Comparison of ENCODE assay signal across 14 cellular contexts in the genomic region with DNA sequence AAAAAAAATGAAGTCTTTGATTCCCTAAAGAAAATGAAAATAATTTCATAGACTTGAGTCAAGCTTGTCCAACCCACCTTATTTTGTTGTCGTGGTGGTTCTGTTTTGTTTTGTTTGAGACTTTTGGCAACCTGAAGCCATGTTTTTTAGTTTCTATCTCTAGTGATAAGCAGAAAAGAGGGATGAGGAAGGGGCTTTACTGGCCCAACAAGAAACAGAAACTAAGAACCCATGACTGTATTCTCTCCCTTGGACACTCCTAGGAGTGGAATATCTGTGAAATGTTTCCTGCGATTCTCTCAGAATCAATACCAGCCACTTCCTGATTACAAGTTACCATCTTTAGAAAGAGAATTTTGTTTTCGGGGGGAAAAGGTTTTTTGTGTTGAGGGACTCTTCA.
A peak's percentile ranks its signal among the peaks of the same experiment; 100 is the strongest.
DNase-seq lines count a peak whose midpoint lies in the region; ATAC-seq and TF ChIP-seq lines count a peak whose summit lies in the region.
"Had no signal": no experiment of that assay in that cellular context is flagged by ENCODE, and none has a peak within 500 bp of the region (broad histone marks: within the 10 kb centered on the region; RNA-seq: fewer than 3 reads in every experiment).

No MANE protein-coding gene starts in this region.

- no peak for ATAC-seq in Panc1
- ATAC-seq in stimulated activated effector memory CD8-positive, alpha-beta T cell treated with anti-CD3 and anti-CD28 coated beads, Interleukin-12 subunit alpha, Interleukin-12 subunit beta, amount 100 ng/mL, for 72 hours = no peak

- DNase-seq in activated naive CD4-positive, alpha-beta T cell treated with anti-CD3 and anti-CD28 coated beads, Interleukin-2, amount 10 ng/mL, durations not matched to agents 7 days and 5 days = no peak
- no peak for DNase-seq in activated naive CD4-positive, alpha-beta T cell treated with Interleukin-2 at 50 U/mL for 16 hours
- DNase-seq in Panc1 (ENCODE audit: low read depth, low spot score) (no peak), chondrocyte (ENCODE audit: low spot score) (no peak), H7 (no peak), DMS 273 treated with DMSO at 0.1 percent for 48 hours (lab: John Stamatoyannopoulos, UW) (no peak), NOMO-1 treated with DMSO at 0.1 percent for 48 hours (lab: John Stamatoyannopoulos, UW; ENCODE audit: unreplicated experiment) (no peak)
- no peak for DNase-seq in stimulated activated effector memory CD8-positive, alpha-beta T cell treated with anti-CD3 and anti-CD28 coated beads, Interleukin-12 subunit alpha, Interleukin-12 subunit beta, amount 100 ng/mL, for 72 hours (ENCODE audit: low spot score in 2 of 2)
- DNase-seq: NCI-H446 treated with DMSO at 0.1 percent for 48 hours, WERI-Rb-1 had no signal

- H3K4me3 ChIP-seq in Panc1 (ENCODE audit: low read depth in 2 of 2, low read length in 2 of 2) (no peak overlapping the region), H7 (ENCODE audit: insufficient read depth, low read depth, low read length) (no peak overlapping the region)
- H3K4me3 ChIP-seq: suprapubic skin had no signal

- CTCF ChIA-PET in activated naive CD4-positive, alpha-beta T cell treated with anti-CD3 and anti-CD28 coated beads, Interleukin-2, amount 10 ng/mL, durations not matched to agents 7 days and 5 days (lab: Charles Lee) = no interaction called here
- CTCF ChIA-PET in Panc1 (lab: Charles Lee) = no interaction called here

- H3K27me3 ChIP-seq in Panc1 (ENCODE audit: control insufficient read depth, insufficient read depth, low read length) = no peaks in the 10 kb centered on the region
- H3K27me3 ChIP-seq in H7 (ENCODE audit: control insufficient read depth, insufficient read depth, low read length) = no peaks in the 10 kb centered on the region
- H3K27me3 ChIP-seq: suprapubic skin had no signal

- POLR2A ChIA-PET in Panc1 (lab: Charles Lee) = interaction anchor here (0.6 kb wide), 1 partner anchor 603 kb away, joined by 3 read pairs; no protein-coding TSS in a partner anchor

- H3K36me3 ChIP-seq in Panc1 (ENCODE audit: control insufficient read depth, insufficient read depth, low read length) = no peaks in the 10 kb centered on the region
- no peaks in the 10 kb centered on the region for H3K36me3 ChIP-seq in H7 (replicated peaks; ENCODE audit: control insufficient read depth, insufficient read depth, low read length)
- H3K36me3 ChIP-seq: suprapubic skin, WERI-Rb-1 had no signal

- H3K9me3 ChIP-seq in Panc1 (ENCODE audit: control insufficient read depth, insufficient read depth, low read depth, low read length) = no peaks in the 10 kb centered on the region
- H3K9me3 ChIP-seq: suprapubic skin had no signal

- H3K27me3 Mint-ChIP-seq in activated naive CD4-positive, alpha-beta T cell treated with anti-CD3 and anti-CD28 coated beads, Interleukin-2, amount 10 ng/mL, durations not matched to agents 7 days and 5 days = no peaks in the 10 kb centered on the region
- H3K27me3 Mint-ChIP-seq in chondrocyte (ENCODE audit: low read depth) = no peaks in the 10 kb centered on the region
- H3K27me3 Mint-ChIP-seq: B cell, progenitor cell of endocrine pancreas had no signal

- peaks cover 38% of the 10 kb centered on the region for H3K4me1 ChIP-seq in Panc1 (ENCODE audit: control insufficient read depth, insufficient read depth, low read length)

- peaks cover 48% of the 10 kb centered on the region for H3K36me3 Mint-ChIP-seq in activated naive CD4-positive, alpha-beta T cell treated with anti-CD3 and anti-CD28 coated beads, Interleukin-2, amount 10 ng/mL, durations not matched to agents 7 days and 5 days
- no peaks in the 10 kb centered on the region for H3K36me3 Mint-ChIP-seq in chondrocyte (ENCODE audit: low read depth)
- no peaks in the 10 kb centered on the region for H3K36me3 Mint-ChIP-seq in stimulated activated effector memory CD8-positive, alpha-beta T cell treated with anti-CD3 and anti-CD28 coated beads, Interleukin-12 subunit alpha, Interleukin-12 subunit beta, amount 100 ng/mL, for 72 hours

- BruUV-seq in Panc1 (replicated peaks; lab: Mats Ljungman, UMichigan) = no TSS peak

- TF ChIP-seq CTCF in Panc1 (IDR thresholded peaks at IDR 0.05) (no peak), chondrocyte (IDR thresholded peaks at IDR 0.05) (no peak)

- H3K9me3 Mint-ChIP-seq in activated naive CD4-positive, alpha-beta T cell treated with anti-CD3 and anti-CD28 coated beads, Interleukin-2, amount 10 ng/mL, durations not matched to agents 7 days and 5 days = no peaks in the 10 kb centered on the region
- no peaks in the 10 kb centered on the region for H3K9me3 Mint-ChIP-seq in chondrocyte (ENCODE audit: low read depth)
- H3K9me3 Mint-ChIP-seq in stimulated activated effector memory CD8-positive, alpha-beta T cell treated with anti-CD3 and anti-CD28 coated beads, Interleukin-12 subunit alpha, Interleukin-12 subunit beta, amount 100 ng/mL, for 72 hours = no peaks in the 10 kb centered on the region

- peak overlapping the region; percentile 83 for H3K27ac ChIP-seq in Panc1 (ENCODE audit: low read length)
- H3K27ac ChIP-seq: KMS-11, suprapubic skin, WERI-Rb-1 had no signal

- in situ Hi-C loops in Panc1 (cut with HindIII; ENCODE audit: low pct_unique_long_range_greater_than_20kb, low sequenced_read_pairs) = no loop called here

- intact Hi-C loops in Panc1 (cut with micrococcal nuclease; ENCODE audit: unreplicated experiment) = no loop called here

- peaks cover 66% of the 10 kb centered on the region for H3K4me1 Mint-ChIP-seq in activated naive CD4-positive, alpha-beta T cell treated with anti-CD3 and anti-CD28 coated beads, Interleukin-2, amount 10 ng/mL, durations not matched to agents 7 days and 5 days
- peaks cover 60% of the 10 kb centered on the region for H3K4me1 Mint-ChIP-seq in chondrocyte (ENCODE audit: low read depth)
- H3K4me1 Mint-ChIP-seq in stimulated activated effector memory CD8-positive, alpha-beta T cell treated with anti-CD3 and anti-CD28 coated beads, Interleukin-12 subunit alpha, Interleukin-12 subunit beta, amount 100 ng/mL, for 72 hours = peaks cover 52% of the 10 kb centered on the region
- H3K4me1 Mint-ChIP-seq: B cell had no signal

- H3K27ac Mint-ChIP-seq in activated naive CD4-positive, alpha-beta T cell treated with anti-CD3 and anti-CD28 coated beads, Interleukin-2, amount 10 ng/mL, durations not matched to agents 7 days and 5 days = peak overlapping the region; percentile 89
- H3K27ac Mint-ChIP-seq in chondrocyte (ENCODE audit: unreplicated experiment) = peak overlapping the region; percentile 79
- H3K27ac Mint-ChIP-seq in stimulated activated effector memory CD8-positive, alpha-beta T cell treated with anti-CD3 and anti-CD28 coated beads, Interleukin-12 subunit alpha, Interleukin-12 subunit beta, amount 100 ng/mL, for 72 hours = peak overlapping the region; percentile 95
- H3K27ac Mint-ChIP-seq: B cell, progenitor cell of endocrine pancreas had no signal

- H3K4me3 Mint-ChIP-seq in activated naive CD4-positive, alpha-beta T cell treated with anti-CD3 and anti-CD28 coated beads, Interleukin-2, amount 10 ng/mL, durations not matched to agents 7 days and 5 days = peak overlapping the region; percentile 41
- no peak overlapping the region for H3K4me3 Mint-ChIP-seq in chondrocyte (ENCODE audit: unreplicated experiment)
- peak overlapping the region; percentile 60 for H3K4me3 Mint-ChIP-seq in stimulated activated effector memory CD8-positive, alpha-beta T cell treated with anti-CD3 and anti-CD28 coated beads, Interleukin-12 subunit alpha, Interleukin-12 subunit beta, amount 100 ng/mL, for 72 hours
- H3K4me3 Mint-ChIP-seq: B cell had no signal
